Comparison of ENCODE assay signal across 7 cellular contexts in genomic region chr16:4116328-4117249, GRCh38. TPM values are rescaled to one million over a fixed set of nuclear protein-coding genes. Genes with fewer than 3 reads are reported as not detected.
DNase-seq lines count a peak whose midpoint lies in the region; ATAC-seq, FAIRE-seq and TF ChIP-seq lines count a peak whose summit lies in the region.

Gene ADCY9, minus strand, starts transcription at chr16:4116442. Its CDS starts 1,000 bp downstream, at chr16:4115442.

- H3K4me1 ChIP-seq in lung (ENCODE audit: control insufficient read depth in 2 of 2, insufficient read depth in 2 of 2, low read length in 2 of 2): peaks cover 0 to 15% of the 10 kb centered on the region in 2 donors

- H3K9me3 ChIP-seq in lung (ENCODE audit: control insufficient read depth in 2 of 2, insufficient read depth in 1 of 2, low read length in 1 of 2): no peaks in the 10 kb centered on the region

- peak within 1 kb of the TSS; percentile 80 to 84 for H3K27ac ChIP-seq in lung (ENCODE audit: low read depth in 1 of 2, low read length in 1 of 2)

- DNase-seq in GM12892 (ENCODE audit: insufficient read length): peak; percentile 81
- peak; percentile 90 for DNase-seq in NCI-H345 (lab: John Stamatoyannopoulos, UW)
- DNase-seq in activated CD8-positive, alpha-beta memory T cell treated with anti-CD3 and anti-CD28 coated beads for 24 hours: peak; percentile 84
- DNase-seq in effector CD8-positive, alpha-beta T cell (lab: John Stamatoyannopoulos, UW): peak; percentile 61
- peak; percentile 74 for DNase-seq in lung (ENCODE audit: low spot score)
- peak; percentile 53 to 65 for DNase-seq in stimulated activated CD4-positive, alpha-beta T cell treated with anti-CD3 and anti-CD28 coated beads, Interleukin-4, amount 100 ng/mL, for 48 hours (ENCODE audit: low read depth in 2 of 2)

- no peak for FAIRE-seq in GM12892 (lab: Jason Lieb, UNC)

- peak; percentile 58 for ATAC-seq in HG02852 (IDR thresholded peaks at IDR 0.05; ENCODE audit: unreplicated experiment)
- peak; percentile 85 for ATAC-seq in lung (ENCODE audit: insufficient read depth, low FRiP score)

- H3K27me3 ChIP-seq in lung (ENCODE audit: control insufficient read depth, insufficient read depth): no peaks in the 10 kb centered on the region

- no peak for TF ChIP-seq CTCF in lung (IDR thresholded peaks at IDR 0.05; ENCODE audit: control extremely low read depth, extremely low read depth)

- peak within 1 kb of the TSS; percentile 62 for H3K4me3 ChIP-seq in lung

- no peak for TF ChIP-seq POLR2A in GM12892 (IDR thresholded peaks at IDR 0.05; ENCODE audit: low read depth, low read length)

- H3K36me3 ChIP-seq in lung (ENCODE audit: control insufficient read depth in 2 of 2, insufficient read depth in 2 of 2, low read length in 2 of 2): no peaks in the 10 kb centered on the region

- WGBS in lung, 2 donors: 3 to 5% methylated on average over 53 to 104 of the region's 104 CpGs

RNA-seq across cellular contexts. Expression of gene ADCY9, which starts in this region (rescaled TPM):
- polyA plus RNA-seq in GM12892 (2012; ENCODE audit: missing spikeins): 0.11 TPM
- total RNA-seq in lung: 10 to 100 TPM; 22.3 to 37.6 TPM
- polyA plus RNA-seq in lung: 10 to 100 TPM; 12.7 to 12.8 TPM

Comparison
In these comparisons a context has a peak if more than half of its experiments do, and no peak if none do; other contexts are left out.
1. Peak in every context shown above with its lines: DNase-seq, ATAC-seq, H3K4me3 ChIP-seq and H3K27ac ChIP-seq.